Comparison of ENCODE assay signal across 36 cellular contexts in genomic region chr2:82198809-82199492, GRCh38.
"Had no signal": no experiment of that assay in that cellular context is flagged by ENCODE, and none has a peak within 500 bp of the region (broad histone marks: within the 10 kb centered on the region; RNA-seq: fewer than 3 reads in every experiment).

No MANE protein-coding gene starts in this region.

- H3K27ac ChIP-seq: adrenal gland, body of pancreas, PC-9, RWPE1, VCaP had no signal

- H2AFZ ChIP-seq: PC-9 had no signal

- H3K4me2 ChIP-seq: PC-9 had no signal

- H3K27me3 ChIP-seq: adrenal gland, body of pancreas, MG63 had no signal

- H3K36me3 ChIP-seq: adrenal gland, MG63 had no signal

- H3K9me3 ChIP-seq: adrenal gland, body of pancreas, MG63 had no signal

- DNase-seq: activated CD4-positive, alpha-beta memory T cell treated with anti-CD3 and anti-CD28 coated beads for 36 hours; activated CD4-positive, alpha-beta T cell treated with anti-CD3 and anti-CD28 coated beads, Interleukin-2, amount 50 U/mL, for 1 hour; activated CD8-positive, alpha-beta memory T cell treated with anti-CD3 and anti-CD28 coated beads, Interleukin-2, amount 50 U/mL, for 4 hours; activated gamma-delta T cell treated with Interleukin-2 at 50 U/mL for 16 hours; activated naive CD4-positive, alpha-beta T cell treated with anti-CD3 and anti-CD28 coated beads for 36 hours; activated T-cell treated with anti-CD3 and anti-CD28 coated beads for 4 hours; activated T-cell treated with anti-CD3 and anti-CD28 coated beads, Interleukin-2, amount 50 U/mL, for 4 hours; adrenal gland; body of pancreas; caudate nucleus; cerebellar nuclear complex; Kasumi-1; KG1; MG63; NCI-H1048; NCI-H1105 treated with DMSO at 0.1 percent for 48 hours; NCI-H1436; NCI-H1694; NCI-H1930; NCI-H2081 treated with DMSO at 0.1 percent for 48 hours; NCI-H345; NCI-H524 treated with DMSO at 0.1 percent for 48 hours; NK-92 treated with Interleukin-12 subunit alpha and Interleukin-12 subunit beta, amount 100 ng/mL, for 24 hours; PC-9; SIG-M5; T-helper 1 cell; T-helper 2 cell; T-helper 9 cell had no signal

- FAIRE-seq: astrocyte, bronchial epithelial cell, RCC 7860 had no signal

- H3K4me1 ChIP-seq: adrenal gland, body of pancreas had no signal

- ATAC-seq: activated naive CD4-positive, alpha-beta T cell treated with anti-CD3 and anti-CD28 coated beads, Interleukin-2, amount 50 U/mL, for 72 hours; activated T-cell treated with anti-CD3 and anti-CD28 coated beads, Interleukin-2, amount 50 U/mL, for 4 hours; body of pancreas; Right ventricle myocardium inferior; SK-N-SH treated with all-trans-retinoic acid at 6 μM for 48 hours had no signal

- H3K4me3 ChIP-seq: adrenal gland, body of pancreas, MG63, PC-9 had no signal
